Comparison of ENCODE assay signal across 1 cellular context in the genomic region with DNA sequence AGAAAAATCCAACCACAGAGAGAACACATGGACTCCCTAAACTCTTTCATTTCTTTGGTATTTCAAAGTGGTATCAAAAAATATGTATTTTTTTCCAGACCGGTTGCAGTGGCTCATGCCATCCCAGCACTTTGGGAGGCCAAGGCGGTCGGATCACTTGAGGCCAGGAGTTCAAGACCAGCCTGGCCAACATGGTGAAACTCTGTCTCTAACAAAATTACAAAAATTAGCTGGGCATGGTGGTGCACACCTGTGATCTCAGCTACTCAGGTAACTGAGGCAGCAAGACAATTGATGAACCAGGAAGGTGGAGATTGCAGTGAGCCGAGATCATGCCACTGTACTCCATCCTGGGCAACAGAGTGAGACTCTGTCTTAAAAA.
A peak's percentile ranks its signal among the peaks of the same experiment; 100 is the strongest.
TF ChIP-seq lines count a peak whose summit lies in the region.

No MANE protein-coding gene starts in this region.

TF ChIP-seq in HepG2, 621 proteins besides CTCF, POLR2A, EP300 and RAD21:
- 0 out of 2 replicates have a peak, but pooled peaks have one; percentile 22 for TF ChIP-seq PHF20 (CRISPR knock-in tag; IDR thresholded peaks at IDR 0.05)
TF ChIP-seq in HepG2: peak in this region for 1; not testable (repeated sequence) for 620.
